Comparison of ENCODE assay signal across 15 cellular contexts in genomic region chr1:100152271-100152670, GRCh38. TPM values are rescaled to one million over a fixed set of nuclear protein-coding genes. Genes with fewer than 3 reads are reported as not detected.
DNase-seq lines count a peak whose midpoint lies in the region; ATAC-seq and FAIRE-seq lines count a peak whose summit lies in the region.
"Had no signal": no experiment of that assay in that cellular context is flagged by ENCODE, and none has a peak within 500 bp of the region (broad histone marks: within the 10 kb centered on the region; RNA-seq: fewer than 3 reads in every experiment).

No MANE protein-coding gene starts in this region.

- peak; percentile 84 for FAIRE-seq in GM18507 (lab: Jason Lieb, UNC)
- FAIRE-seq: endothelial cell of umbilical vein had no signal

- ATAC-seq in GM19455 (IDR thresholded peaks at IDR 0.05; ENCODE audit: unreplicated experiment) (peak; percentile 84), HG03066 (IDR thresholded peaks at IDR 0.05; ENCODE audit: low read depth, unreplicated experiment) (peak; percentile 83)
- ATAC-seq in activated T-helper 17 cell treated with anti-CD3 and anti-CD28 coated beads, Interleukin-2, amount 50 U/mL, for 72 hours (replicated peaks), result peak; percentile 32

- H3K9me3 Mint-ChIP-seq in activated T-helper 17 cell treated with anti-CD3 and anti-CD28 coated beads, Interleukin-2, amount 50 U/mL, for 72 hours, result no peaks in the 10 kb centered on the region
- H3K9me3 Mint-ChIP-seq: activated CD4-positive, alpha-beta memory T cell treated with anti-CD3 and anti-CD28 coated beads for 36 hours; nephron had no signal

- DNase-seq in GM18507 (ENCODE audit: extremely low spot score, insufficient read length, low read depth), result peak; percentile 20
- no peak for DNase-seq in NCI-H1048 (lab: John Stamatoyannopoulos, UW)
- DNase-seq in activated CD4-positive, CD25-positive, alpha-beta regulatory T cell treated with anti-CD3 and anti-CD28 coated beads, Interleukin-2, amount 50 U/mL, for 72 hours, result no peak
- DNase-seq in hippocampal formation (lab: John Stamatoyannopoulos, UW), result no peak
- DNase-seq in inferior parietal cortex (ENCODE audit: extremely low spot score), result no peak
- DNase-seq: activated CD4-positive, alpha-beta memory T cell treated with anti-CD3 and anti-CD28 coated beads for 36 hours; anterior cingulate cortex; COR-L47; NCI-H1694; stimulated activated naive CD4-positive, alpha-beta T cell treated with Interleukin-2 at 50 U/mL for 16 hours had no signal

- H3K27me3 Mint-ChIP-seq in activated T-helper 17 cell treated with anti-CD3 and anti-CD28 coated beads, Interleukin-2, amount 50 U/mL, for 72 hours, result no peaks in the 10 kb centered on the region
- H3K27me3 Mint-ChIP-seq: activated CD4-positive, alpha-beta memory T cell treated with anti-CD3 and anti-CD28 coated beads for 36 hours had no signal

- no peak overlapping the region for H3K4me3 Mint-ChIP-seq in activated T-helper 17 cell treated with anti-CD3 and anti-CD28 coated beads, Interleukin-2, amount 50 U/mL, for 72 hours
- H3K4me3 Mint-ChIP-seq: activated CD4-positive, alpha-beta memory T cell treated with anti-CD3 and anti-CD28 coated beads for 36 hours; nephron had no signal

- H3K36me3 Mint-ChIP-seq in activated T-helper 17 cell treated with anti-CD3 and anti-CD28 coated beads, Interleukin-2, amount 50 U/mL, for 72 hours (ENCODE audit: low read depth), result peaks cover 29% of the 10 kb centered on the region

- H3K4me1 Mint-ChIP-seq in activated T-helper 17 cell treated with anti-CD3 and anti-CD28 coated beads, Interleukin-2, amount 50 U/mL, for 72 hours, result peaks cover 8% of the 10 kb centered on the region
- H3K4me1 Mint-ChIP-seq: nephron had no signal

- H3K27ac Mint-ChIP-seq in activated T-helper 17 cell treated with anti-CD3 and anti-CD28 coated beads, Interleukin-2, amount 50 U/mL, for 72 hours, result peak overlapping the region; percentile 25
- H3K27ac Mint-ChIP-seq: activated CD4-positive, alpha-beta memory T cell treated with anti-CD3 and anti-CD28 coated beads for 36 hours; nephron had no signal

RNA-seq across cellular contexts. Expression of gene TRMT13, which starts 19.3 kb away (rescaled TPM):
- 10 to 100 TPM; 18.4 to 23.5 TPM for total RNA-seq in activated T-helper 17 cell treated with anti-CD3 and anti-CD28 coated beads, Interleukin-2, amount 50 U/mL, for 72 hours

RNA-seq across cellular contexts. Expression of gene SASS6, which starts 19.5 kb away (rescaled TPM):
- total RNA-seq in activated T-helper 17 cell treated with anti-CD3 and anti-CD28 coated beads, Interleukin-2, amount 50 U/mL, for 72 hours, result 10 to 100 TPM; 14.1 to 14.3 TPM

RNA-seq across cellular contexts. Expression of gene LRRC39, which starts 25.8 kb away (rescaled TPM):
- total RNA-seq in activated T-helper 17 cell treated with anti-CD3 and anti-CD28 coated beads, Interleukin-2, amount 50 U/mL, for 72 hours, result 1 to 10 TPM in 1 of 2 donors, under 1 TPM in 1; 0.82 to 1.0 TPM

Comparison
In these comparisons a context has a peak if more than half of its experiments do, and no peak if none do; other contexts are left out.
1. ATAC-seq: peak in every context shown above with its lines; median percentile 84 in GM19455; 83 in HG03066; 32 in activated T-helper 17 cell treated with anti-CD3 and anti-CD28 coated beads, Interleukin-2, amount 50 U/mL, for 72 hours.